ENCODE assay signal across 1 cellular context in the genomic region with DNA sequence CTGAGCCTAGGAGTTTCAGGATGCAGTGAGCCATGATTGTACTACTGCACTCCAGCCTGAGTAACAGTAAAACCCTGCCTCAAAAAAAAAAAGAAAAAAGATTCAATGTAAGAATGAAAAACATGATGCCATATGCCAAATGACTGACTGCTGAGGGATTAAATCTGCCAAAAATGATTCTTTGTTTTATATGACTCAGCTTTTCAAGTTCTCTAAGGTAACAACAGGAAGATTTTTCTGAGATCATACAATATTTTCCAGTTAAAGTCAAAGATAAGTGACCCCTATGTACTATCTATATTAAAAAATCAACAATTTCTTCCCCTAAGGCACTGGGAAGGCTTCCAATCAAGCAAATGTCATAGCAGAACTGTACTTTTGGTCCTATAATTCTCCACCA.
TF ChIP-seq lines count a peak whose summit lies in the region.

No MANE protein-coding gene starts in this region.

TF ChIP-seq in IMR-90, 13 proteins besides CTCF, POLR2A, EP300 and RAD21 (continued from another document):
- TF ChIP-seq BHLHE40 (IDR thresholded peaks at IDR 0.05; ENCODE audit: low read depth, low read length), result no peak
- no peak for TF ChIP-seq NFE2L2 (IDR thresholded peaks at IDR 0.05; ENCODE audit: low read depth, low read length)
